25 cellular contexts compared by ENCODE assay signal in the genomic region with DNA sequence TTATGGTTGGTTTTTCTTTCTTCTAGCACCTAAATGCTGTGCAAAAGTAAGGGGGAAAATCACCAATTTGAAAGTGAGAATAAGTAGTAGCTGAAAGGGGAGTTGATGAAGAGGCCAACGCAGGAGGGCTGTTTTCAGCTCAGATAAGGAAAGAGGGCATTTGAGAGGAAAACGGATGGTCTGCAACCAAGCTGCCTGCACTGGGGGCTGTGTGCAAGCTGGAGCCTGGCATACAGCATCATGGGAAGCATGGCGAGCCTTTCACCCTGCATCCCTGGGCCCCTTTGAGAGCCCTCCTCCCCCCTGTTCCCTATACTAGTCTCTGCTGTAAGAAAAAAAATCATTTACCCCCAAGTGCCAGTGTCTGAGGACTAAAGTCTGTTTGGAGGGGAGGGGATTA.
"Had no signal": no experiment of that assay in that cellular context is flagged by ENCODE, and none has a peak within 500 bp of the region (broad histone marks: within the 10 kb centered on the region; RNA-seq: fewer than 3 reads in every experiment).

No MANE protein-coding gene starts in this region.

- DNase-seq: islet precursor cell; left ventricle myocardium inferior; mesendoderm; naive B cell; natural killer cell; nephron progenitor cell; nucleus accumbens; pancreas; psoas muscle; right lobe of liver; stimulated activated CD4-positive, alpha-beta T cell treated with anti-CD3 and anti-CD28 coated beads, Interleukin-1b, Interleukin-23, amount 100 ng/mL, for 48 hours; stimulated activated CD4-positive, alpha-beta T cell treated with anti-CD3 and anti-CD28 coated beads, Interleukin-2, amount 100 ng/mL, for 48 hours; stimulated activated CD4-positive, alpha-beta T cell treated with anti-CD3 and anti-CD28 coated beads, Interleukin-4, amount 100 ng/mL, for 4 hours; stimulated activated naive B cell treated with anti-CD40 and anti-IgM and Interleukin-4, amounts not matched to agents 10 μg/mL and 1 μg/mL and 100 μg/mL, for 72 hours; stimulated activated naive CD8-positive, alpha-beta T cell treated with anti-CD3 and anti-CD28 coated beads, Interleukin-15, Interleukin-2, amounts not matched to agents 100 U/mL and 50 U/mL, for 24 hours; stomach; tibial artery; uterus had no signal

- H3K4me1 Mint-ChIP-seq: natural killer cell; stimulated activated naive B cell treated with anti-CD40 and anti-IgM and Interleukin-4, amounts not matched to agents 10 μg/mL and 1 μg/mL and 100 μg/mL, for 72 hours had no signal

- H3K4me3 ChIP-seq: left ventricle myocardium inferior, lung, pancreas, psoas muscle, right atrium auricular region, right lobe of liver, smooth muscle cell, stomach, suprapubic skin, thoracic aorta, tibial artery, uterus had no signal

- H3K4me1 ChIP-seq: left ventricle myocardium inferior, pancreas, psoas muscle, right atrium auricular region, right lobe of liver, stomach, suprapubic skin, tibial artery, uterus had no signal

- H3K4me2 ChIP-seq: smooth muscle cell had no signal

- H3K4me3 Mint-ChIP-seq: mesothelial cell of epicardium; naive B cell; natural killer cell; nephron progenitor cell; stimulated activated naive B cell treated with anti-CD40 and anti-IgM and Interleukin-4, amounts not matched to agents 10 μg/mL and 1 μg/mL and 100 μg/mL, for 72 hours; type B pancreatic cell had no signal

- H3K27me3 ChIP-seq: pancreas, right atrium auricular region, right lobe of liver, stomach, suprapubic skin, tibial artery, uterus had no signal

- H3K36me3 ChIP-seq: left ventricle myocardium inferior, pancreas, right atrium auricular region, right lobe of liver, stomach, suprapubic skin, thoracic aorta, tibial artery, uterus had no signal

- H3K36me3 Mint-ChIP-seq: mesothelial cell of epicardium; naive B cell; natural killer cell; stimulated activated naive B cell treated with anti-CD40 and anti-IgM and Interleukin-4, amounts not matched to agents 10 μg/mL and 1 μg/mL and 100 μg/mL, for 72 hours; type B pancreatic cell had no signal

- H3K9me3 ChIP-seq: left ventricle myocardium inferior, pancreas, psoas muscle, right atrium auricular region, right lobe of liver, stomach, suprapubic skin, thoracic aorta, tibial artery, uterus had no signal

- H3K27me3 Mint-ChIP-seq: naive B cell; stimulated activated naive B cell treated with anti-CD40 and anti-IgM and Interleukin-4, amounts not matched to agents 10 μg/mL and 1 μg/mL and 100 μg/mL, for 72 hours; type B pancreatic cell had no signal

- ATAC-seq: natural killer cell; pancreas; psoas muscle; right lobe of liver; stimulated activated naive B cell treated with anti-CD40 and anti-IgM and Interleukin-4, amounts not matched to agents 10 μg/mL and 1 μg/mL and 100 μg/mL, for 72 hours; stimulated activated naive CD8-positive, alpha-beta T cell treated with anti-CD3 and anti-CD28 coated beads, Interleukin-15, Interleukin-2, amounts not matched to agents 100 U/mL and 50 U/mL, for 24 hours had no signal

- H3K9me3 Mint-ChIP-seq: nephron progenitor cell; stimulated activated naive B cell treated with anti-CD40 and anti-IgM and Interleukin-4, amounts not matched to agents 10 μg/mL and 1 μg/mL and 100 μg/mL, for 72 hours; type B pancreatic cell had no signal

- H3K27ac ChIP-seq: left ventricle myocardium inferior, pancreas, psoas muscle, right atrium auricular region, right lobe of liver, stomach, suprapubic skin, thoracic aorta, tibial artery, uterus had no signal

- H3K27ac Mint-ChIP-seq: mesothelial cell of epicardium; naive B cell; natural killer cell; nephron progenitor cell; stimulated activated naive B cell treated with anti-CD40 and anti-IgM and Interleukin-4, amounts not matched to agents 10 μg/mL and 1 μg/mL and 100 μg/mL, for 72 hours; type B pancreatic cell had no signal
